In the genomic region with DNA sequence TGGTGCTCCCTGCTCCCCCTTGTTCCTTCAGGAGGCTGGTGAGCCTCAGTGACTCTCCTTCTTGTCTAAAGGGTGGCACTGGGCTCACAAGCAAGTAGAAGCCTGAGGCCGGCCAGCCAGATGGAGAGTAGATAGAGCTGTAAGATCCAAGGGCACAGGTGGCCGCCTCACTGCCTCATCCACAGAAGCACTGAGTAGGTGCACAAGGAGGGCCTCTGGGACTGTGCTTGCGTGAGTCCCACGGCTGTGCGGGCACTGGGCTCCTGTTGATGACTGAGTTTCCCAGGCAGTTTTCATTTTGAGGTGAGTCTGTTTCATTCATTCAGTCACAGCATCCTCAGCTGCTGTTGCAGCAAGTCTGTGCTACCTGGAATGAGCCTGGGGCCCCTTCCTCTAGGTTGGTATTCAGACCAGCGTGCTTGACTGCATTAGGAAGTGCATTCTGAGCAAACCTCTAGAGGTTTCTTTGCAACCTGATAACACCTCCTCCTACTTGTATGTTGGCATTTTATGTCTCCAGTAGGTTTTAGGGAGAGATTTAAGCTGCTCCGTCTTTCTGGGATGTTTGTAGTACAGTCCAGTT, we compare ENCODE assay signal across 15 cellular contexts.
A peak's percentile ranks its signal among the peaks of the same experiment; 100 is the strongest.
DNase-seq lines count a peak whose midpoint lies in the region; ATAC-seq and TF ChIP-seq lines count a peak whose summit lies in the region.
"Had no signal": no experiment of that assay in that cellular context is flagged by ENCODE, and none has a peak within 500 bp of the region (broad histone marks: within the 10 kb centered on the region; RNA-seq: fewer than 3 reads in every experiment).

No MANE protein-coding gene starts in this region.

- H3K9ac ChIP-seq in mesendoderm (ENCODE audit: low read length): no peak overlapping the region

- DNase-seq in DMS79 treated with DMSO at 0.1 percent for 48 hours (lab: John Stamatoyannopoulos, UW) (peak; percentile 3), mesendoderm (peak; percentile 16), type B pancreatic cell (ENCODE audit: extremely low spot score, unreplicated experiment) (peak; percentile 13), NCI-H2227 (lab: John Stamatoyannopoulos, UW; ENCODE audit: unreplicated experiment) (no peak), aorta (no peak)
- no peak for DNase-seq in activated T-helper 1 cell treated with anti-CD3 and anti-CD28 coated beads, Interleukin-12 subunit alpha, Interleukin-12 subunit beta, Interleukin-2, Interleukin-4 antibody, amounts not matched to agents 30 ng/mL and 10 ng/mL and 1 ng/mL, durations not matched to agents 14 hours and 24 hours and 36 hours (ENCODE audit: low spot score)
- DNase-seq: CD4-positive, alpha-beta memory T cell; GDM1; NCI-H1417 treated with DMSO at 0.1 percent for 48 hours; NCI-H1930; NCI-H2171 treated with DMSO at 0.1 percent for 48 hours; NCI-H748 treated with DMSO at 0.1 percent for 48 hours; RPMI8226 had no signal

- ATAC-seq in aorta (ENCODE audit: low FRiP score): no peak
- no peak for ATAC-seq in HG03095 (IDR thresholded peaks at IDR 0.05; ENCODE audit: unreplicated experiment)

- H4K5ac ChIP-seq in mesendoderm (ENCODE audit: low read length): no peak overlapping the region

- H3K27ac ChIP-seq in mesendoderm (ENCODE audit: low read depth, low read length) (no peak overlapping the region), aorta (ENCODE audit: low read depth in 1 of 2, low read length in 2 of 2) (no peak overlapping the region)

- H3K4me3 ChIP-seq in mesendoderm (ENCODE audit: low read length) (no peak overlapping the region), aorta (ENCODE audit: low read length in 2 of 2) (no peak overlapping the region)
- H3K4me3 ChIP-seq: GM23338 had no signal

- H3K23ac ChIP-seq in mesendoderm (ENCODE audit: low read length): no peak overlapping the region

- WGBS in mesendoderm (ENCODE audit: extremely low coverage, insufficient coverage, low lambda C conversion rate): no CpG with 5 or more reads among the region's 7 CpGs
- 96 to 97% methylated on average over 7 of the region's 7 CpGs for WGBS in aorta, 2 donors

- no peak overlapping the region for H2BK5ac ChIP-seq in mesendoderm (ENCODE audit: low read length)

- H3K4me1 Mint-ChIP-seq in activated T-helper 1 cell treated with anti-CD3 and anti-CD28 coated beads, Interleukin-12 subunit alpha, Interleukin-12 subunit beta, Interleukin-2, Interleukin-4 antibody, amounts not matched to agents 30 ng/mL and 10 ng/mL and 1 ng/mL, durations not matched to agents 14 hours and 24 hours and 36 hours (ENCODE audit: low read depth): peaks cover 6% of the 10 kb centered on the region
- peaks cover 20% of the 10 kb centered on the region for H3K4me1 Mint-ChIP-seq in type B pancreatic cell (ENCODE audit: unreplicated experiment)

- H3K36me3 Mint-ChIP-seq in activated T-helper 1 cell treated with anti-CD3 and anti-CD28 coated beads, Interleukin-12 subunit alpha, Interleukin-12 subunit beta, Interleukin-2, Interleukin-4 antibody, amounts not matched to agents 30 ng/mL and 10 ng/mL and 1 ng/mL, durations not matched to agents 14 hours and 24 hours and 36 hours (ENCODE audit: low read depth): peaks cover 9% of the 10 kb centered on the region
- peaks cover 8% of the 10 kb centered on the region for H3K36me3 Mint-ChIP-seq in type B pancreatic cell

- H3K9me3 Mint-ChIP-seq in activated T-helper 1 cell treated with anti-CD3 and anti-CD28 coated beads, Interleukin-12 subunit alpha, Interleukin-12 subunit beta, Interleukin-2, Interleukin-4 antibody, amounts not matched to agents 30 ng/mL and 10 ng/mL and 1 ng/mL, durations not matched to agents 14 hours and 24 hours and 36 hours: no peaks in the 10 kb centered on the region
- no peaks in the 10 kb centered on the region for H3K9me3 Mint-ChIP-seq in type B pancreatic cell
- H3K9me3 Mint-ChIP-seq: CD4-positive, alpha-beta memory T cell; GM23338 had no signal

- peak overlapping the region; percentile 44 for H3K27ac Mint-ChIP-seq in activated T-helper 1 cell treated with anti-CD3 and anti-CD28 coated beads, Interleukin-12 subunit alpha, Interleukin-12 subunit beta, Interleukin-2, Interleukin-4 antibody, amounts not matched to agents 30 ng/mL and 10 ng/mL and 1 ng/mL, durations not matched to agents 14 hours and 24 hours and 36 hours
- peak overlapping the region; percentile 9 for H3K27ac Mint-ChIP-seq in type B pancreatic cell
- H3K27ac Mint-ChIP-seq: CD4-positive, alpha-beta memory T cell had no signal

- H3K4me3 Mint-ChIP-seq in activated T-helper 1 cell treated with anti-CD3 and anti-CD28 coated beads, Interleukin-12 subunit alpha, Interleukin-12 subunit beta, Interleukin-2, Interleukin-4 antibody, amounts not matched to agents 30 ng/mL and 10 ng/mL and 1 ng/mL, durations not matched to agents 14 hours and 24 hours and 36 hours: no peak overlapping the region
- H3K4me3 Mint-ChIP-seq in type B pancreatic cell: no peak overlapping the region
- H3K4me3 Mint-ChIP-seq: CD4-positive, alpha-beta memory T cell; GM23338 had no signal

- H3K79me1 ChIP-seq in mesendoderm (ENCODE audit: low read length): peaks cover 2% of the 10 kb centered on the region

- H3K4ac ChIP-seq in mesendoderm (ENCODE audit: low read depth, low read length): no peak overlapping the region

- no peak overlapping the region for H2BK120ac ChIP-seq in mesendoderm (ENCODE audit: low read depth, low read length)

- no peak overlapping the region for H2AK5ac ChIP-seq in mesendoderm (ENCODE audit: low read length)

- H3K56ac ChIP-seq in mesendoderm (ENCODE audit: low read length): no peak overlapping the region

- H3K4me1 ChIP-seq in mesendoderm (ENCODE audit: control insufficient read depth, low read depth, low read length) (peaks cover 2% of the 10 kb centered on the region), aorta (ENCODE audit: control insufficient read depth in 1 of 2, insufficient read depth in 2 of 2, low read length in 2 of 2) (no peaks in the 10 kb centered on the region)

- no peak overlapping the region for H3K4me2 ChIP-seq in mesendoderm (ENCODE audit: low read length)
- H3K4me2 ChIP-seq: GM23338 had no signal

- H3K27me3 ChIP-seq in mesendoderm (ENCODE audit: insufficient read depth, low read length, poor library complexity): no peaks in the 10 kb centered on the region
- H3K27me3 ChIP-seq in aorta (ENCODE audit: control insufficient read depth in 1 of 2, insufficient read depth in 2 of 2, low read length in 1 of 2): no peaks in the 10 kb centered on the region

- no peaks in the 10 kb centered on the region for H3K79me2 ChIP-seq in mesendoderm (ENCODE audit: control insufficient read depth, insufficient read depth, low read length)

- H3K9me3 ChIP-seq in aorta (ENCODE audit: control insufficient read depth, low read length): no peaks in the 10 kb centered on the region

- H3K18ac ChIP-seq in mesendoderm (ENCODE audit: low read length): no peak overlapping the region

- H2BK15ac ChIP-seq in mesendoderm (replicated peaks; ENCODE audit: low read depth): no peak overlapping the region

- intact Hi-C loops in activated T-helper 1 cell treated with anti-CD3 and anti-CD28 coated beads, Interleukin-12 subunit alpha, Interleukin-12 subunit beta, Interleukin-2, Interleukin-4 antibody, amounts not matched to agents 30 ng/mL and 10 ng/mL and 1 ng/mL, durations not matched to agents 14 hours and 24 hours and 36 hours (cut with micrococcal nuclease): no loop called here
- intact Hi-C loops in aorta (cut with DNase I): no loop called here

- H3K36me3 ChIP-seq in mesendoderm (ENCODE audit: control insufficient read depth, insufficient read depth, low read length) (no peaks in the 10 kb centered on the region), aorta (ENCODE audit: control insufficient read depth in 1 of 2, insufficient read depth in 2 of 2, low read length in 1 of 2) (no peaks in the 10 kb centered on the region)

- TF ChIP-seq CTCF in type B pancreatic cell (conservative IDR thresholded peaks at IDR 0.05): no peak

- H4K8ac ChIP-seq in mesendoderm (ENCODE audit: low read depth, low read length): no peak overlapping the region

- no peaks in the 10 kb centered on the region for H3K27me3 Mint-ChIP-seq in activated T-helper 1 cell treated with anti-CD3 and anti-CD28 coated beads, Interleukin-12 subunit alpha, Interleukin-12 subunit beta, Interleukin-2, Interleukin-4 antibody, amounts not matched to agents 30 ng/mL and 10 ng/mL and 1 ng/mL, durations not matched to agents 14 hours and 24 hours and 36 hours (ENCODE audit: insufficient read depth)
- no peaks in the 10 kb centered on the region for H3K27me3 Mint-ChIP-seq in type B pancreatic cell
- H3K27me3 Mint-ChIP-seq: CD4-positive, alpha-beta memory T cell had no signal

Comparison
In these comparisons a context has a peak if more than half of its experiments do, and no peak if none do; other contexts are left out.
1. DNase-seq: peak in DMS79 treated with DMSO at 0.1 percent for 48 hours (single experiment), mesendoderm (single experiment) and type B pancreatic cell (single experiment); none in activated T-helper 1 cell treated with anti-CD3 and anti-CD28 coated beads, Interleukin-12 subunit alpha, Interleukin-12 subunit beta, Interleukin-2, Interleukin-4 antibody, amounts not matched to agents 30 ng/mL and 10 ng/mL and 1 ng/mL, durations not matched to agents 14 hours and 24 hours and 36 hours (single experiment), NCI-H2227 (single experiment) and aorta (0 of 2).